1 cellular context compared by ENCODE assay signal in genomic region chr1:25904942-25905679, GRCh38.
TF ChIP-seq lines count a peak whose summit lies in the region.

No MANE protein-coding gene starts in this region.

TF ChIP-seq in H1, 55 proteins besides CTCF, POLR2A, EP300 and RAD21:
- TF ChIP-seq SIRT6 (IDR thresholded peaks at IDR 0.05; ENCODE audit: low read length) (no peak), ATF3 (IDR thresholded peaks at IDR 0.05; ENCODE audit: insufficient read depth, low read depth, low read length) (no peak), TAF1 (IDR thresholded peaks at IDR 0.05; ENCODE audit: low read depth, low read length) (no peak), TBP (IDR thresholded peaks at IDR 0.05; ENCODE audit: low read depth, low read length) (no peak), MAFK (IDR thresholded peaks at IDR 0.05; ENCODE audit: low read depth, low read length) (no peak), JUND (IDR thresholded peaks at IDR 0.05; ENCODE audit: low read length) (no peak), SIN3A (conservative IDR thresholded peaks at IDR 0.05 in 1 of 2, IDR thresholded peaks at IDR 0.05 in 1 of 2; ENCODE audit: low read depth in 1 of 2, low read length in 2 of 2) (peak in 1 of 2 experiments; percentile 30; a peak in 1 of 4 replicates), SAP30 (IDR thresholded peaks at IDR 0.05; ENCODE audit: insufficient read depth, insufficient replicate concordance, low read length) (peak; percentile 66), YY1 (IDR thresholded peaks at IDR 0.05; ENCODE audit: low read depth, low read length) (peak; percentile 40; the same call in 1 of the 2 replicates), EGR1 (IDR thresholded peaks at IDR 0.05; ENCODE audit: borderline replicate concordance, low read depth, low read length) (peak; percentile 29; the same call in 1 of the 2 replicates), PHF8 (conservative IDR thresholded peaks at IDR 0.05; ENCODE audit: low read depth, low read length) (no peak), CREB1 (IDR thresholded peaks at IDR 0.05) (no peak), SRF (IDR thresholded peaks at IDR 0.05; ENCODE audit: low read depth, low read length) (no peak), BACH1 (IDR thresholded peaks at IDR 0.05; ENCODE audit: low read length) (0 out of 2 replicates have a peak, but pooled peaks have one; percentile 13), HDAC2 (IDR thresholded peaks at IDR 0.05; ENCODE audit: borderline replicate concordance in 1 of 2, low read depth in 2 of 2, low read length in 2 of 2) (no peak), TAF7 (optimal IDR thresholded peaks at IDR 0.05; ENCODE audit: borderline replicate concordance, low read depth, low read length) (no peak), ZNF274 (IDR thresholded peaks at IDR 0.05; ENCODE audit: borderline replicate concordance, extremely low read depth, low read length) (no peak), FOSL1 (IDR thresholded peaks at IDR 0.05; ENCODE audit: insufficient read depth, low read depth, low read length) (no peak), BRCA1 (IDR thresholded peaks at IDR 0.05; ENCODE audit: low read depth, low read length) (no peak), KDM5A (IDR thresholded peaks at IDR 0.05; ENCODE audit: low read length) (no peak), CEBPB (IDR thresholded peaks at IDR 0.05; ENCODE audit: low read depth, low read length) (no peak)
